In the genomic region with DNA sequence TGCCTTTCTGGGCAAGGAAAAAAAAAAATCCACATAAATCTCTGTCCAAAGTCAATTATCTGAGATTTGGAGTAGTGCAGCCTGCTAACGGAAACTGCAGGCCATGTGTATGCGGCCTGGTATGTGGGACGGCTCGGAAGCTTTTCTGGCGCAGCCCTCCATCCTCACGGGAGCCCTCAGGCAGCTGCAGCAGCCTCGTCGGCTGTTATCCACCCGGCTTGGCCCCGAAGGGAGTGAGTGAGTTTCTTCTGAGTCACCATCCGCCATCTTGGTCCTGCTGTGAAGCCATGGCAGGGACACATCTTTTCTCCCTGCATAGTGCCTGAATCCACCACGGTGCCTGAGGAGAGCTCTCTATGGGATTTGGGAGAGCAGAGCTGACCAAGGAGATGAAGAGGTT, we compare ENCODE assay signal across 15 cellular contexts.
DNase-seq lines count a peak whose midpoint lies in the region; ATAC-seq and TF ChIP-seq lines count a peak whose summit lies in the region.
"Had no signal": no experiment of that assay in that cellular context is flagged by ENCODE, and none has a peak within 500 bp of the region (broad histone marks: within the 10 kb centered on the region; RNA-seq: fewer than 3 reads in every experiment).

No MANE protein-coding gene starts in this region.

- H3K27ac ChIP-seq in brain microvascular endothelial cell (no peak overlapping the region), testis (no peak overlapping the region)
- H3K27ac ChIP-seq: foreskin keratinocyte, prostate gland had no signal

- 49 to 59% methylated on average over 12 of the region's 12 CpGs for WGBS in testis, 2 donors

- H3K27ac Mint-ChIP-seq in WTC11: no peak overlapping the region
- H3K27ac Mint-ChIP-seq in activated naive CD4-positive, alpha-beta T cell treated with anti-CD3 and anti-CD28 coated beads, Interleukin-2, amount 50 U/mL, for 72 hours: no peak overlapping the region
- H3K27ac Mint-ChIP-seq: activated B cell treated with CpG ODN at 0.5 μM for 24 hours, H9 had no signal

- no peaks in the 10 kb centered on the region for H3K9me3 Mint-ChIP-seq in WTC11
- H3K9me3 Mint-ChIP-seq in activated naive CD4-positive, alpha-beta T cell treated with anti-CD3 and anti-CD28 coated beads, Interleukin-2, amount 50 U/mL, for 72 hours: no peaks in the 10 kb centered on the region
- H3K9me3 Mint-ChIP-seq: activated B cell treated with CpG ODN at 0.5 μM for 24 hours, H9 had no signal

- H3K9me3 ChIP-seq in testis: no peaks in the 10 kb centered on the region
- H3K9me3 ChIP-seq: prostate gland had no signal

- peaks cover 10% of the 10 kb centered on the region for H3K4me1 Mint-ChIP-seq in WTC11
- H3K4me1 Mint-ChIP-seq: activated B cell treated with CpG ODN at 0.5 μM for 24 hours had no signal

- no peaks in the 10 kb centered on the region for H3K36me3 ChIP-seq in brain microvascular endothelial cell (replicated peaks)
- no peaks in the 10 kb centered on the region for H3K36me3 ChIP-seq in testis (ENCODE audit: low read depth, missing control alignments)
- H3K36me3 ChIP-seq: prostate gland had no signal

- H3K36me3 Mint-ChIP-seq in WTC11: no peaks in the 10 kb centered on the region
- no peaks in the 10 kb centered on the region for H3K36me3 Mint-ChIP-seq in activated naive CD4-positive, alpha-beta T cell treated with anti-CD3 and anti-CD28 coated beads, Interleukin-2, amount 50 U/mL, for 72 hours

- TF ChIP-seq POLR2A in testis (IDR thresholded peaks at IDR 0.05): no peak

- DNase-seq in GM04503 (ENCODE audit: low read depth) (peak; percentile 63), brain microvascular endothelial cell (peak; percentile 63), iPS-NIHi7 (ENCODE audit: extremely low spot score) (peak; percentile 20), testis (peak; percentile 34), WTC11 (ENCODE audit: low spot score) (no peak)
- no peak for DNase-seq in activated naive CD4-positive, alpha-beta T cell treated with anti-CD3 and anti-CD28 coated beads, Interleukin-2, amount 50 U/mL, for 72 hours (ENCODE audit: low spot score in 2 of 2)
- DNase-seq: activated B cell treated with CpG ODN at 0.5 μM for 24 hours; central memory CD4-positive, alpha-beta T cell; foreskin keratinocyte; H9; Kasumi-1; NCI-H2227 treated with DMSO at 0.1 percent for 48 hours had no signal

- TF ChIP-seq CTCF in brain microvascular endothelial cell (IDR thresholded peaks at IDR 0.05; ENCODE audit: low read depth, low read length, missing control alignments) (no peak), testis (IDR thresholded peaks at IDR 0.05) (no peak), WTC11 (IDR thresholded peaks at IDR 0.05) (no peak)

- ATAC-seq in WTC11 (no peak), GM19452 (IDR thresholded peaks at IDR 0.05; ENCODE audit: unreplicated experiment) (no peak), GM21825 (IDR thresholded peaks at IDR 0.05; ENCODE audit: unreplicated experiment) (no peak)
- ATAC-seq in activated naive CD4-positive, alpha-beta T cell treated with anti-CD3 and anti-CD28 coated beads, Interleukin-2, amount 50 U/mL, for 72 hours: no peak
- ATAC-seq: foreskin keratinocyte had no signal

- H3K27me3 ChIP-seq in brain microvascular endothelial cell (replicated peaks) (no peaks in the 10 kb centered on the region), testis (no peaks in the 10 kb centered on the region)
- H3K27me3 ChIP-seq: foreskin keratinocyte had no signal

- no peak overlapping the region for H3K4me3 Mint-ChIP-seq in WTC11
- H3K4me3 Mint-ChIP-seq: activated B cell treated with CpG ODN at 0.5 μM for 24 hours, H9 had no signal

- intact Hi-C loops in testis (cut with DNase I; ENCODE audit: low total_unique reads): no loop called here

- POLR2A ChIA-PET in WTC11 (lab: Charles Lee): no interaction called here

- CTCF ChIA-PET in WTC11 (lab: Charles Lee): interaction anchor here (0.7 to 2.2 kb wide), 7 partner anchors 13 to 302 kb away, joined by 3 to 10 read pairs (median 7); a partner anchor contains a TSS

- in situ Hi-C loops in brain microvascular endothelial cell (cut with HindIII; ENCODE audit: low pct_ligation_motif_present, low sequenced_read_pairs): no loop called here

- no peaks in the 10 kb centered on the region for H3K4me1 ChIP-seq in testis
- H3K4me1 ChIP-seq: prostate gland had no signal

- H3K27me3 Mint-ChIP-seq in WTC11 (ENCODE audit: low read depth): no peaks in the 10 kb centered on the region
- H3K27me3 Mint-ChIP-seq: activated B cell treated with CpG ODN at 0.5 μM for 24 hours had no signal

- no peak overlapping the region for H3K4me3 ChIP-seq in brain microvascular endothelial cell (ENCODE audit: low read depth, low read length)
- no peak overlapping the region for H3K4me3 ChIP-seq in testis
- H3K4me3 ChIP-seq: prostate gland had no signal

TF ChIP-seq in WTC11, 78 proteins besides CTCF, POLR2A, EP300 and RAD21:
- TF ChIP-seq TCF7 (CRISPR knock-in tag; IDR thresholded peaks at IDR 0.05; ENCODE audit: low read depth) (no peak), NR1H2 (CRISPR knock-in tag; IDR thresholded peaks at IDR 0.05) (no peak), ZNF138 (CRISPR knock-in tag; conservative IDR thresholded peaks at IDR 0.05) (no peak), KAT7 (CRISPR knock-in tag; IDR thresholded peaks at IDR 0.05; ENCODE audit: borderline replicate concordance) (no peak), NFYB (CRISPR knock-in tag; conservative IDR thresholded peaks at IDR 0.05; ENCODE audit: low read depth) (no peak), ZNF121 (CRISPR knock-in tag; IDR thresholded peaks at IDR 0.05) (no peak), ZNF423 (CRISPR knock-in tag; IDR thresholded peaks at IDR 0.05) (no peak)
- TF ChIP-seq, protein P1, sequence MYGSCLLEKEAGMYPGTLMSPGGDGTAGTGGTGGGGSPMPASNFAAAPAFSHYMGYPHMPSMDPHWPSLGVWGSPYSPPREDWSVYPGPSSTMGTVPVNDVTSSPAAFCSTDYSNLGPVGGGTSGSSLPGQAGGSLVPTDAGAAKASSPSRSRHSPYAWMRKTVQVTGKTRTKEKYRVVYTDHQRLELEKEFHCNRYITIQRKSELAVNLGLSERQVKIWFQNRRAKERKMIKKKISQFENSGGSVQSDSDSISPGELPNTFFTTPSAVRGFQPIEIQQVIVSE (CRISPR knock-in tag; IDR thresholded peaks at IDR 0.05; ENCODE audit: borderline replicate concordance): no peak
- TF ChIP-seq, protein P2, sequence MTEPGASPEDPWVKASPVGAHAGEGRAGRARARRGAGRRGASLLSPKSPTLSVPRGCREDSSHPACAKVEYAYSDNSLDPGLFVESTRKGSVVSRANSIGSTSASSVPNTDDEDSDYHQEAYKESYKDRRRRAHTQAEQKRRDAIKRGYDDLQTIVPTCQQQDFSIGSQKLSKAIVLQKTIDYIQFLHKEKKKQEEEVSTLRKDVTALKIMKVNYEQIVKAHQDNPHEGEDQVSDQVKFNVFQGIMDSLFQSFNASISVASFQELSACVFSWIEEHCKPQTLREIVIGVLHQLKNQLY (CRISPR knock-in tag; IDR thresholded peaks at IDR 0.05): no peak
- TF ChIP-seq, protein P3, sequence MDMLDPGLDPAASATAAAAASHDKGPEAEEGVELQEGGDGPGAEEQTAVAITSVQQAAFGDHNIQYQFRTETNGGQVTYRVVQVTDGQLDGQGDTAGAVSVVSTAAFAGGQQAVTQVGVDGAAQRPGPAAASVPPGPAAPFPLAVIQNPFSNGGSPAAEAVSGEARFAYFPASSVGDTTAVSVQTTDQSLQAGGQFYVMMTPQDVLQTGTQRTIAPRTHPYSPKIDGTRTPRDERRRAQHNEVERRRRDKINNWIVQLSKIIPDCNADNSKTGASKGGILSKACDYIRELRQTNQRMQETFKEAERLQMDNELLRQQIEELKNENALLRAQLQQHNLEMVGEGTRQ (CRISPR knock-in tag; IDR thresholded peaks at IDR 0.05): no peak

Comparison
In these comparisons a context has a peak if more than half of its experiments do, and no peak if none do; other contexts are left out.
1. DNase-seq: peak in GM04503 (single experiment), brain microvascular endothelial cell (single experiment), iPS-NIHi7 (single experiment) and testis (single experiment); none in WTC11 (single experiment) and activated naive CD4-positive, alpha-beta T cell treated with anti-CD3 and anti-CD28 coated beads, Interleukin-2, amount 50 U/mL, for 72 hours (0 of 2).